Comparison of ENCODE assay signal across 1 cellular context in genomic region chr11:76564400-76564799, GRCh38.
TF ChIP-seq lines count a peak whose summit lies in the region.

No MANE protein-coding gene starts in this region.

TF ChIP-seq in Ishikawa, 13 proteins besides CTCF, POLR2A, EP300 and RAD21 (continued from another document):
- TF ChIP-seq REST (IDR thresholded peaks at IDR 0.05; ENCODE audit: low read depth): no peak
- TF ChIP-seq YY1 (IDR thresholded peaks at IDR 0.05; ENCODE audit: low read depth): no peak
- no peak for TF ChIP-seq EGR1 (IDR thresholded peaks at IDR 0.05)
- no peak for TF ChIP-seq FOXM1 (IDR thresholded peaks at IDR 0.05; ENCODE audit: borderline replicate concordance, low read depth)
